In genomic region chr3:53420831-53421230, GRCh38 we compare ENCODE assay signal across 16 cellular contexts.
DNase-seq lines count a peak whose midpoint lies in the region; ATAC-seq and TF ChIP-seq lines count a peak whose summit lies in the region.
"Had no signal": no experiment of that assay in that cellular context is flagged by ENCODE, and none has a peak within 500 bp of the region (broad histone marks: within the 10 kb centered on the region; RNA-seq: fewer than 3 reads in every experiment).

No MANE protein-coding gene starts in this region.

- H3K4me3 ChIP-seq in adrenal gland = no peak overlapping the region
- no peak overlapping the region for H3K4me3 ChIP-seq in osteoblast (ENCODE audit: insufficient read depth, low read length)
- H3K4me3 ChIP-seq: BLaER1 treated with 17β-estradiol and CSF1 and Interleukin-3, amounts not matched to agents 10 nM and 100 nM; GM23248 had no signal

- H3K4me2 ChIP-seq in osteoblast (ENCODE audit: insufficient read depth, low read length) = no peak overlapping the region
- H3K4me2 ChIP-seq: BLaER1 treated with 17β-estradiol and CSF1 and Interleukin-3, amounts not matched to agents 10 nM and 100 nM had no signal

- no peaks in the 10 kb centered on the region for H4K20me1 ChIP-seq in osteoblast (ENCODE audit: insufficient read depth, low read length)
- H4K20me1 ChIP-seq: BLaER1 treated with 17β-estradiol and CSF1 and Interleukin-3, amounts not matched to agents 10 nM and 100 nM had no signal

- H3K9me3 ChIP-seq in adrenal gland (replicated peaks in 1 of 3) = no peaks in the 10 kb centered on the region
- no peaks in the 10 kb centered on the region for H3K9me3 ChIP-seq in osteoblast (ENCODE audit: low read depth, low read length)
- H3K9me3 ChIP-seq: BLaER1 treated with 17β-estradiol and CSF1 and Interleukin-3, amounts not matched to agents 10 nM and 100 nM had no signal

- H3K27ac ChIP-seq in adrenal gland (peak overlapping the region in 2 of 5 donors; percentile 31 to 41), osteoblast (ENCODE audit: low read depth, low read length) (no peak overlapping the region)
- H3K27ac ChIP-seq: BLaER1 treated with 17β-estradiol and CSF1 and Interleukin-3, amounts not matched to agents 10 nM and 100 nM; GM23248; HL-60 had no signal

- DNase-seq in NCI-H2196 (lab: John Stamatoyannopoulos, UW; ENCODE audit: unreplicated experiment) = peak; percentile 0
- no peak for DNase-seq in NCI-H2196 treated with DMSO at 0.1 percent for 48 hours (lab: John Stamatoyannopoulos, UW; ENCODE audit: unreplicated experiment)
- DNase-seq in adrenal gland = peak; percentile 56 to 83 (median 67)
- DNase-seq in osteoblast (ENCODE audit: insufficient read length, low spot score, missing footprints) = peak; percentile 58
- DNase-seq in cardiac septum (ENCODE audit: low spot score) = no peak
- DNase-seq: CD8-positive, alpha-beta memory T cell; COR-L47; DMS 273 treated with DMSO at 0.1 percent for 48 hours; DMS79; GDM1; GM23248; HCEC 1CT; IMR-90 had no signal

- H3K27me3 ChIP-seq in adrenal gland = no peaks in the 10 kb centered on the region
- no peaks in the 10 kb centered on the region for H3K27me3 ChIP-seq in osteoblast (ENCODE audit: insufficient read depth, low read length)
- H3K27me3 ChIP-seq: BLaER1 treated with 17β-estradiol and CSF1 and Interleukin-3, amounts not matched to agents 10 nM and 100 nM had no signal

- intact Hi-C loops in adrenal gland (cut with DNase I) (no loop called here), cardiac septum (cut with DNase I) (no loop called here)

- no peak for ATAC-seq in HG03159 (IDR thresholded peaks at IDR 0.05; ENCODE audit: unreplicated experiment)

- no peak for TF ChIP-seq CTCF in adrenal gland (IDR thresholded peaks at IDR 0.05)
- TF ChIP-seq CTCF in osteoblast (IDR thresholded peaks at IDR 0.05; ENCODE audit: extremely low read depth, low read depth, low read length) = no peak

- H3K79me2 ChIP-seq in osteoblast (ENCODE audit: insufficient read depth, low read length) = no peaks in the 10 kb centered on the region

- no peaks in the 10 kb centered on the region for H3K36me3 ChIP-seq in adrenal gland (replicated peaks in 1 of 2)
- no peaks in the 10 kb centered on the region for H3K36me3 ChIP-seq in osteoblast (ENCODE audit: insufficient read depth, low read length)
- H3K36me3 ChIP-seq: BLaER1 treated with 17β-estradiol and CSF1 and Interleukin-3, amounts not matched to agents 10 nM and 100 nM had no signal

- no peak overlapping the region for H2AFZ ChIP-seq in osteoblast (ENCODE audit: low read length)
- H2AFZ ChIP-seq: GM23248 had no signal

- H3K4me1 ChIP-seq in adrenal gland (replicated peaks in 1 of 2) (peaks cover 9 to 16% of the 10 kb centered on the region in 2 donors), osteoblast (ENCODE audit: insufficient read depth, low read length) (no peaks in the 10 kb centered on the region)
- H3K4me1 ChIP-seq: BLaER1 treated with 17β-estradiol and CSF1 and Interleukin-3, amounts not matched to agents 10 nM and 100 nM had no signal

- TF ChIP-seq POLR2A in adrenal gland (IDR thresholded peaks at IDR 0.05) = no peak

Comparison
In these comparisons a context has a peak if more than half of its experiments do, and no peak if none do; other contexts are left out.
1. DNase-seq: peak in NCI-H2196 (single experiment), adrenal gland (7 of 7) and osteoblast (single experiment); none in NCI-H2196 treated with DMSO at 0.1 percent for 48 hours (single experiment) and cardiac septum (single experiment).